8 cellular contexts compared by ENCODE assay signal in the genomic region with DNA sequence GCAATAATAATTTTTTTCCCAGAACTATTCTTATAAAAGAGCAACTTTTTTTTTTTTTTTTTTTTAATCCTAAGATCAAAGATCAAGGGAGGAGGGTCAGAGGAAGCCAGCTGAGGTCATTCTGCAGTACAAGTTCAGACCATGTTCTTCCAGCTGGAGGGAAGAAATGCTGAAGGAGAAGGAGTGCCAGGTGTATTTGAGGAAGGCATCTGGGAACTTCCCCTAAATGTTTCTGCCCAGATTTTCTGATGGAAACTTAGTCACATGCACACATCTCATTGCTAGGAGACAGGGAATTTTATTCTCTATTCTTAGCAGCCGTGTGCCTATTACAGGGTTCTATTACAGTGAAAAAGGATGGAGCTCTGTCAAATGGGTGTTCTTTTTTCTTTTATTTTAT.
"Had no signal": no experiment of that assay in that cellular context is flagged by ENCODE, and none has a peak within 500 bp of the region (broad histone marks: within the 10 kb centered on the region; RNA-seq: fewer than 3 reads in every experiment).

No MANE protein-coding gene starts in this region.

- DNase-seq: H9, HCEC 1CT, IMR-90, KG1 had no signal

- H3K4me3 ChIP-seq: GM23338, K562 had no signal

- ATAC-seq: GM23338, K562 had no signal

- H2AFZ ChIP-seq: GM23338 had no signal

- H3K4me2 ChIP-seq: GM23338 had no signal

- FAIRE-seq: H1, H54, K562 had no signal
